Comparison of ENCODE assay signal across 1 cellular context in the genomic region with DNA sequence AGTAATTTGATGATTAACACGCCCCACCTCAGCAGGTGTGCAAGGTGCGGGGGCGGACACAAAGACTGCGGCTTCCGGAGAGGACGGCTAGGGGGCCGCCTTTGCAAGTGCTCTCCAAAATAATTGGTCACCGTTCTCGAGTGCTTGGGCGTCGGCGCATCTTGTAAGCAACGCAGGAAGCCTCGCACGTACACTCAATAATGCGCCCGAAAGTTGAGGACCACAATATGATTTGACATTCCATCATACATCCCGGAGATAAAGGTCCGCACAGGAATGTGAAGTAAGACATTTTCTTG.
TF ChIP-seq lines count a peak whose summit lies in the region.

No MANE protein-coding gene starts in this region.

TF ChIP-seq in H1, 55 proteins besides CTCF, POLR2A, EP300 and RAD21 (continued from another document):
- TF ChIP-seq SAP30 (IDR thresholded peaks at IDR 0.05; ENCODE audit: insufficient read depth, insufficient replicate concordance, low read length) (no peak), RBBP5 (IDR thresholded peaks at IDR 0.05; ENCODE audit: borderline replicate concordance, low read depth, low read length) (no peak), CBX5 (IDR thresholded peaks at IDR 0.05; ENCODE audit: low read depth, low read length) (no peak), KDM1A (IDR thresholded peaks at IDR 0.05; ENCODE audit: borderline replicate concordance, low read length) (no peak), YY1 (IDR thresholded peaks at IDR 0.05; ENCODE audit: low read depth, low read length) (no peak), TCF12 (IDR thresholded peaks at IDR 0.05; ENCODE audit: low read depth, low read length) (no peak), BCL11A (IDR thresholded peaks at IDR 0.05; ENCODE audit: low read depth in 2 of 2, low read length in 2 of 2) (no peak), SRF (IDR thresholded peaks at IDR 0.05; ENCODE audit: low read depth, low read length) (no peak)
- TF ChIP-seq, protein P1, sequence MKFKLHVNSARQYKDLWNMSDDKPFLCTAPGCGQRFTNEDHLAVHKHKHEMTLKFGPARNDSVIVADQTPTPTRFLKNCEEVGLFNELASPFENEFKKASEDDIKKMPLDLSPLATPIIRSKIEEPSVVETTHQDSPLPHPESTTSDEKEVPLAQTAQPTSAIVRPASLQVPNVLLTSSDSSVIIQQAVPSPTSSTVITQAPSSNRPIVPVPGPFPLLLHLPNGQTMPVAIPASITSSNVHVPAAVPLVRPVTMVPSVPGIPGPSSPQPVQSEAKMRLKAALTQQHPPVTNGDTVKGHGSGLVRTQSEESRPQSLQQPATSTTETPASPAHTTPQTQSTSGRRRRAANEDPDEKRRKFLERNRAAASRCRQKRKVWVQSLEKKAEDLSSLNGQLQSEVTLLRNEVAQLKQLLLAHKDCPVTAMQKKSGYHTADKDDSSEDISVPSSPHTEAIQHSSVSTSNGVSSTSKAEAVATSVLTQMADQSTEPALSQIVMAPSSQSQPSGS (IDR thresholded peaks at IDR 0.05; ENCODE audit: low read length) = no peak
TF ChIP-seq in H1: peak in this region for 0.
